In the genomic region with DNA sequence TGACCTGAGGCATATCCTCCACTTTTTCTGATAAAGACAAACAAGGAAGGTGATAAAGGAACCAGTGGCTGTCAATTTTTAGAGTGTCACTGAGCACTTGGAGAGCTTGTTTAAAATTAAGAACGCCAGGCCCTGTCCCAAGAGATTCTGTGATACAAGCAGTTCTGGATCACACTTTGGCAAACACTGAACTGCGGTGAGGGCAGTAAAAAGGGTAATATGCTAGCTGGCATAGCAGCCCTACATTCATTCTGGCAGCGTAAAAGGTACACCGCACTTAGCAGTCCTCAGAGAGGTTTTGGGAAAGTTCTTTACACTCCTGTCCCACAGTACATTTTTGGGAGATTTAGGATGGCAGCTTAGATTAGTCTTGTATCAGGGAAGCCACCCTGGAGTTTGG, we compare ENCODE assay signal across 17 cellular contexts. TPM values are rescaled to one million over a fixed set of nuclear protein-coding genes. Genes with fewer than 3 reads are reported as not detected.
DNase-seq lines count a peak whose midpoint lies in the region; ATAC-seq and TF ChIP-seq lines count a peak whose summit lies in the region.
"Had no signal": no experiment of that assay in that cellular context is flagged by ENCODE, and none has a peak within 500 bp of the region (broad histone marks: within the 10 kb centered on the region; RNA-seq: fewer than 3 reads in every experiment).

No MANE protein-coding gene starts in this region.

- TF ChIP-seq POLR2A in prostate gland (IDR thresholded peaks at IDR 0.05) (no peak), vagina (IDR thresholded peaks at IDR 0.05) (no peak)

- H3K27me3 ChIP-seq in heart right ventricle (no peaks in the 10 kb centered on the region), right cardiac atrium (ENCODE audit: control insufficient read depth, insufficient read depth) (no peaks in the 10 kb centered on the region), prostate gland (replicated peaks; ENCODE audit: insufficient read depth) (no peaks in the 10 kb centered on the region), vagina (no peaks in the 10 kb centered on the region)
- H3K27me3 ChIP-seq: BLaER1 had no signal

- H3K9me3 Mint-ChIP-seq in glutamatergic neuron (ENCODE audit: unreplicated experiment), result no peaks in the 10 kb centered on the region
- H3K9me3 Mint-ChIP-seq: CD8-positive, alpha-beta memory T cell; GM23338 had no signal

- no peaks in the 10 kb centered on the region for H3K9me3 ChIP-seq in heart right ventricle
- H3K9me3 ChIP-seq in right cardiac atrium (ENCODE audit: control insufficient read depth, low read length), result no peaks in the 10 kb centered on the region
- H3K9me3 ChIP-seq in prostate gland, result no peaks in the 10 kb centered on the region
- no peaks in the 10 kb centered on the region for H3K9me3 ChIP-seq in vagina
- H3K9me3 ChIP-seq: BLaER1, Caco-2 had no signal

- peaks cover 38% of the 10 kb centered on the region for H3K4me1 Mint-ChIP-seq in glutamatergic neuron (ENCODE audit: low read depth, unreplicated experiment)

- peaks cover 2% of the 10 kb centered on the region for H3K27me3 Mint-ChIP-seq in glutamatergic neuron (ENCODE audit: unreplicated experiment)

- no peak overlapping the region for H3K27ac Mint-ChIP-seq in glutamatergic neuron (ENCODE audit: unreplicated experiment)
- H3K27ac Mint-ChIP-seq: CD8-positive, alpha-beta memory T cell; GM23338 had no signal

- DNase-seq in Right ventricle myocardium inferior (ENCODE audit: missing footprints), result no peak
- DNase-seq in cardiac septum (ENCODE audit: low spot score), result no peak
- DNase-seq in heart right ventricle, result no peak
- no peak for DNase-seq in right cardiac atrium
- DNase-seq in prostate gland (ENCODE audit: low spot score), result peak; percentile 23
- no peak for DNase-seq in vagina (ENCODE audit: extremely low spot score in 2 of 2)
- no peak for DNase-seq in glutamatergic neuron
- DNase-seq: 8988T; AML-193; Caco-2; CD8-positive, alpha-beta memory T cell; GF-D8; H7 had no signal

- peak overlapping the region in 9 of 10 donors; percentile 24 to 67 (median 51) for H3K27ac ChIP-seq in heart right ventricle
- H3K27ac ChIP-seq in right cardiac atrium (ENCODE audit: low read length), result peak overlapping the region; percentile 48
- no peak overlapping the region for H3K27ac ChIP-seq in prostate gland
- no peak overlapping the region for H3K27ac ChIP-seq in vagina
- H3K27ac ChIP-seq: BLaER1, HL-60 had no signal

- no peaks in the 10 kb centered on the region for H3K36me3 ChIP-seq in heart right ventricle
- no peaks in the 10 kb centered on the region for H3K36me3 ChIP-seq in prostate gland
- no peaks in the 10 kb centered on the region for H3K36me3 ChIP-seq in vagina
- H3K36me3 ChIP-seq: BLaER1 had no signal

- H3K4me3 Mint-ChIP-seq in glutamatergic neuron (ENCODE audit: unreplicated experiment), result no peak overlapping the region
- H3K4me3 Mint-ChIP-seq: CD8-positive, alpha-beta memory T cell; GM23338 had no signal

- ATAC-seq in Right ventricle myocardium inferior (peak; percentile 87), heart right ventricle (peak; percentile 52 to 92 (median 81)), right cardiac atrium (peak; percentile 83 to 88), GM21717 (IDR thresholded peaks at IDR 0.05; ENCODE audit: unreplicated experiment) (no peak)
- ATAC-seq: GM23338 had no signal

- WGBS in heart right ventricle, 2 donors, result 48 to 59% methylated on average over 4 of the region's 4 CpGs
- 62% methylated on average over 4 of the region's 4 CpGs for WGBS in right cardiac atrium
- 30% methylated on average over 4 of the region's 4 CpGs for WGBS in prostate gland

- H3K36me3 Mint-ChIP-seq in glutamatergic neuron (ENCODE audit: unreplicated experiment), result no peaks in the 10 kb centered on the region
- H3K36me3 Mint-ChIP-seq: CD8-positive, alpha-beta memory T cell had no signal

- TF ChIP-seq CTCF in heart right ventricle (IDR thresholded peaks at IDR 0.05) (no peak), prostate gland (IDR thresholded peaks at IDR 0.05) (no peak), vagina (IDR thresholded peaks at IDR 0.05) (no peak), glutamatergic neuron (IDR thresholded peaks at IDR 0.05; ENCODE audit: partially characterized antibody, unreplicated experiment) (no peak)

- intact Hi-C loops in Right ventricle myocardium inferior (cut with DNase I), result loop anchor here (5.0 kb wide), 1 partner anchor 51 kb away; no protein-coding TSS in a partner anchor
- intact Hi-C loops in cardiac septum (cut with DNase I), result loop anchor here (5.0 kb wide), 2 partner anchors 54 to 61 kb away; partner anchors contain the start of gene HECW2
- intact Hi-C loops in heart right ventricle (cut with DNase I), result no loop called here
- intact Hi-C loops in right cardiac atrium (cut with DNase I), result loop anchor here in 1 of 4 donors (10.0 kb wide), 1 partner anchor 57 kb away; the partner anchor contains the start of gene HECW2
- intact Hi-C loops in prostate gland (cut with DNase I), result no loop called here
- intact Hi-C loops in vagina (cut with DNase I), result no loop called here

- H3K4me3 ChIP-seq in heart right ventricle (peak overlapping the region in 1 of 10 donors; percentile 2), right cardiac atrium (ENCODE audit: low read length) (no peak overlapping the region), prostate gland (no peak overlapping the region), vagina (no peak overlapping the region)
- H3K4me3 ChIP-seq: BLaER1, GM23338 had no signal

- H3K4me1 ChIP-seq in heart right ventricle (peaks cover 0 to 22% (median 0%) of the 10 kb centered on the region in 9 donors), right cardiac atrium (ENCODE audit: control insufficient read depth, insufficient read depth, low read length) (peaks cover 2% of the 10 kb centered on the region), prostate gland (replicated peaks) (no peaks in the 10 kb centered on the region), vagina (no peaks in the 10 kb centered on the region)

RNA-seq across cellular contexts. Expression of gene HECW2, which starts 55.2 kb away (rescaled TPM):
- total RNA-seq in Right ventricle myocardium inferior, result 34.7 TPM
- total RNA-seq in cardiac septum, result 45.9 TPM
- total RNA-seq in heart right ventricle, result 10 to 100 TPM; 24.4 to 68.1 (median 35.2) TPM
- polyA plus RNA-seq in heart right ventricle, result 1 to 10 TPM; 1.3 to 9.5 TPM
- 10 to 100 TPM; 21.2 to 28.2 (median 25.3) TPM for total RNA-seq in right cardiac atrium
- polyA plus RNA-seq in right cardiac atrium, result 6.1 TPM
- 10 to 100 TPM in 1 of 2 donors, under 1 TPM in 1; 0.91 to 14.0 TPM for total RNA-seq in prostate gland
- 8.3 TPM for total RNA-seq in vagina
- total RNA-seq in glutamatergic neuron (ENCODE audit: unreplicated experiment), result 172 TPM
- polyA plus RNA-seq: CD8-positive, alpha-beta memory T cell had no signal

Comparison
In these comparisons a context has a peak if more than half of its experiments do, and no peak if none do; other contexts are left out.
1. intact Hi-C loops: an anchor here in Right ventricle myocardium inferior (5.0 kb wide) and cardiac septum (5.0 kb wide); none called in heart right ventricle, prostate gland and vagina.
2. H3K27ac ChIP-seq: peak in heart right ventricle (9 of 10) and right cardiac atrium (single experiment); none in prostate gland (0 of 2) and vagina (single experiment).